8 cellular contexts compared by ENCODE assay signal in genomic region chr17:18185391-18185790, GRCh38. TPM values are rescaled to one million over a fixed set of nuclear protein-coding genes. Genes with fewer than 3 reads are reported as not detected.
DNase-seq lines count a peak whose midpoint lies in the region; FAIRE-seq and TF ChIP-seq lines count a peak whose summit lies in the region.

No MANE protein-coding gene starts in this region.

- H2AFZ ChIP-seq in keratinocyte (ENCODE audit: control insufficient read depth, low read length): no peak overlapping the region

- no peaks in the 10 kb centered on the region for H3K27me3 Mint-ChIP-seq in activated T-cell treated with anti-CD3 and anti-CD28 coated beads, Interleukin-2, amount 50 U/mL, for 24 hours

- peaks cover 71% of the 10 kb centered on the region for H3K4me1 Mint-ChIP-seq in activated T-cell treated with anti-CD3 and anti-CD28 coated beads, Interleukin-2, amount 50 U/mL, for 24 hours (ENCODE audit: low read depth)

- H3K27ac Mint-ChIP-seq in activated T-cell treated with anti-CD3 and anti-CD28 coated beads, Interleukin-2, amount 50 U/mL, for 24 hours: peak overlapping the region; percentile 99

- 4 to 9% methylated on average over 3 of the region's 3 CpGs for WGBS in testis, 2 donors

- H3K9me1 ChIP-seq in keratinocyte (ENCODE audit: control insufficient read depth, extremely low read depth, insufficient read depth, low read length): peaks cover 4% of the 10 kb centered on the region

- dilution Hi-C loops in keratinocyte (cut with MboI; ENCODE audit: extremely low pct_ligation_motif_present, low sequenced_read_pairs): no loop called here

- peak overlapping the region; percentile 97 for H3K4me2 ChIP-seq in keratinocyte (ENCODE audit: control insufficient read depth, extremely low read depth, insufficient read depth, low read depth, low read length)

- peaks cover 63% of the 10 kb centered on the region for H3K36me3 Mint-ChIP-seq in activated T-cell treated with anti-CD3 and anti-CD28 coated beads, Interleukin-2, amount 50 U/mL, for 24 hours (ENCODE audit: low read depth)

- no peaks in the 10 kb centered on the region for H3K9me3 Mint-ChIP-seq in activated T-cell treated with anti-CD3 and anti-CD28 coated beads, Interleukin-2, amount 50 U/mL, for 24 hours

- H4K20me1 ChIP-seq in keratinocyte (ENCODE audit: control insufficient read depth, extremely low read depth, insufficient read depth, low read length): peaks cover 26% of the 10 kb centered on the region

- peak overlapping the region; percentile 95 for H3K4me3 Mint-ChIP-seq in activated T-cell treated with anti-CD3 and anti-CD28 coated beads, Interleukin-2, amount 50 U/mL, for 24 hours

- DNase-seq in activated T-cell treated with anti-CD3 and anti-CD28 coated beads, Interleukin-2, amount 50 U/mL, for 24 hours: no peak
- DNase-seq in activated T-cell treated with anti-CD3 and anti-CD28 coated beads, Interleukin-2, amount 50 U/mL, for 48 hours: no peak
- DNase-seq in adipocyte (ENCODE audit: low read depth): peak; percentile 64
- no peak for DNase-seq in keratinocyte (ENCODE audit: low read depth, low spot score)
- DNase-seq in testis: no peak
- DNase-seq in NCI-H128 (lab: John Stamatoyannopoulos, UW; ENCODE audit: unreplicated experiment): no peak
- DNase-seq in NCI-H2107 (lab: John Stamatoyannopoulos, UW): no peak
- no peak for DNase-seq in GM10266 (ENCODE audit: extremely low spot score)

- H3K79me2 ChIP-seq in keratinocyte (ENCODE audit: control insufficient read depth, insufficient read depth, low read length): peaks cover 65% of the 10 kb centered on the region

- H3K9ac ChIP-seq in adipocyte (ENCODE audit: low read length) (peak overlapping the region; percentile 95), keratinocyte (ENCODE audit: control insufficient read depth, extremely low read depth, insufficient read depth, low read length) (peak overlapping the region; percentile 90)

- no peaks in the 10 kb centered on the region for H3K36me3 ChIP-seq in adipocyte (ENCODE audit: control insufficient read depth, insufficient read depth, low read length, severe bottlenecking)
- peaks cover 2 to 10% of the 10 kb centered on the region in 2 experiments for H3K36me3 ChIP-seq in keratinocyte (ENCODE audit: control insufficient read depth in 2 of 2, extremely low read depth in 1 of 2, insufficient read depth in 2 of 2, low read length in 2 of 2)
- H3K36me3 ChIP-seq in testis (ENCODE audit: low read depth, missing control alignments): no peaks in the 10 kb centered on the region

- H3K27ac ChIP-seq in keratinocyte (ENCODE audit: control insufficient read depth, insufficient read depth, low read length) (peak overlapping the region; percentile 92), testis (peak overlapping the region in 1 of 2 donors; percentile 99)

- H3K4me3 ChIP-seq in adipocyte (ENCODE audit: low read length) (peak overlapping the region; percentile 95), keratinocyte (ENCODE audit: control insufficient read depth in 2 of 3, extremely low read depth in 1 of 3, insufficient read depth in 2 of 3, low read depth in 1 of 3, low read length in 3 of 3) (peak overlapping the region; percentile 78 to 91 (median 90)), testis (peak overlapping the region; percentile 90 to 94)

- no peak for TF ChIP-seq POLR2A in testis (IDR thresholded peaks at IDR 0.05)

- no peaks in the 10 kb centered on the region for H3K27me3 ChIP-seq in adipocyte (replicated peaks; ENCODE audit: control insufficient read depth, insufficient read depth, low read length)
- H3K27me3 ChIP-seq in keratinocyte (ENCODE audit: control insufficient read depth, extremely low read depth, insufficient read depth, low read length): no peaks in the 10 kb centered on the region
- no peaks in the 10 kb centered on the region for H3K27me3 ChIP-seq in testis

- H3K9me3 ChIP-seq in adipocyte (ENCODE audit: control insufficient read depth, low read length) (no peaks in the 10 kb centered on the region), keratinocyte (ENCODE audit: control insufficient read depth, low read depth, low read length) (no peaks in the 10 kb centered on the region), testis (no peaks in the 10 kb centered on the region)

- no peak for TF ChIP-seq CTCF in keratinocyte (optimal IDR thresholded peaks at IDR 0.05 in 1 of 3, IDR thresholded peaks at IDR 0.05 in 1 of 3, conservative IDR thresholded peaks at IDR 0.05 in 1 of 3; ENCODE audit: extremely low read depth in 1 of 3, insufficient read depth in 2 of 3, low read length in 3 of 3)
- no peak for TF ChIP-seq CTCF in testis (IDR thresholded peaks at IDR 0.05)
- TF ChIP-seq CTCF in GM10266 (IDR thresholded peaks at IDR 0.05; ENCODE audit: control insufficient read depth, insufficient read depth, low read depth, missing control alignments): no peak

- no peak for FAIRE-seq in keratinocyte (lab: Jason Lieb, UNC)

- H3K4me1 ChIP-seq in adipocyte (ENCODE audit: control insufficient read depth, insufficient read depth, low read length) (peaks cover 77% of the 10 kb centered on the region), keratinocyte (ENCODE audit: control insufficient read depth, extremely low read depth, insufficient read depth, low read length) (peaks cover 47% of the 10 kb centered on the region), testis (peaks cover 46% of the 10 kb centered on the region)

- intact Hi-C loops in testis (cut with DNase I; ENCODE audit: low total_unique reads): no loop called here

RNA-seq across cellular contexts. Expression of gene ALKBH5, which starts 1.8 kb away (rescaled TPM):
- polyA plus RNA-seq in keratinocyte (41.5 to 71.3 TPM (median 50.2 TPM) in 3 replicates), testis (ENCODE audit: insufficient read depth, low read depth, low replicate concordance) (172 TPM)
- 17.1 TPM for polyA plus RNA-seq in keratinocyte (2011; ENCODE audit: low read depth)
- polyA plus RNA-seq in keratinocyte (2011; cell fraction: cytosol; rRNA removed): 51.0 and 54.6 TPM in 2 replicates
- 30.2 and 31.4 TPM in 2 replicates for polyA plus RNA-seq in keratinocyte (2011; cell fraction: nucleus; rRNA removed)
- polyA plus RNA-seq in keratinocyte (2012; ENCODE audit: low replicate concordance): 27.8 and 45.8 TPM in 2 replicates
- polyA minus RNA-seq in keratinocyte: 85.6 to 109 TPM (median 91.2 TPM) in 3 replicates
- 113 TPM for polyA minus RNA-seq in keratinocyte (2011; cell fraction: cytosol; rRNA and poly(A)+ RNA removed)
- 29.6 and 33.9 TPM in 2 replicates for polyA minus RNA-seq in keratinocyte (2011; cell fraction: nucleus; rRNA and poly(A)+ RNA removed)
- total RNA-seq in testis: 100 to 1,000 TPM; 213 to 253 TPM

RNA-seq across cellular contexts. Expression of gene LLGL1, which starts 40.0 kb away (rescaled TPM):
- 13.8 to 24.7 TPM (median 22.6 TPM) in 3 replicates for polyA plus RNA-seq in keratinocyte
- polyA plus RNA-seq in keratinocyte (2011; ENCODE audit: low read depth): 4.3 TPM
- polyA plus RNA-seq in keratinocyte (2011; cell fraction: cytosol; rRNA removed): 13.0 and 26.4 TPM in 2 replicates
- 29.1 and 37.8 TPM in 2 replicates for polyA plus RNA-seq in keratinocyte (2011; cell fraction: nucleus; rRNA removed)
- 9.8 and 22.3 TPM in 2 replicates for polyA plus RNA-seq in keratinocyte (2012; ENCODE audit: low replicate concordance)
- polyA minus RNA-seq in keratinocyte: 25.2 to 45.1 TPM (median 34.6 TPM) in 3 replicates
- polyA minus RNA-seq in keratinocyte (2011; cell fraction: cytosol; rRNA and poly(A)+ RNA removed): 54.5 TPM
- polyA minus RNA-seq in keratinocyte (2011; cell fraction: nucleus; rRNA and poly(A)+ RNA removed): 32.7 and 34.8 TPM in 2 replicates
- 10 to 100 TPM; 40.0 to 46.8 TPM for total RNA-seq in testis
- 24.2 TPM for polyA plus RNA-seq in testis (ENCODE audit: insufficient read depth, low read depth, low replicate concordance)
